Comparison of ENCODE assay signal across 24 cellular contexts in the genomic region with DNA sequence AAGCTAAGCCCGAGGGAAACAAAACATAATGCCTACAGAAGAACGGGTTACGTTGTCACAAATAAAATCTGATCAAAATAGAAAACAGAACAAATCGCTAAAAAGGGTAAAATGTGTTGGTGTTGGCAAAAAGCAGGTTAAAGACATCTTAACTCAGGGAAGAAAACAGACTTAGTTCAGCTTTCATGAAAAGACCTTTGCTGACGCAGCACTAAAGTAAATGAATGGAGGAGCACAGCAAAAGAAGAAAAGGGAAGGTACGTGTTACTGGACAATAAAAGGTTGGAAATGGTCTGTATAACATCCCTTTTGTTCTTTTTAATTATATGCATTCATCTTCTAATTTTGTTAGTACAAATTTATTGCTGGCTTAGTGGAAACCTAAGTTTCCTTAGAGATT.
DNase-seq lines count a peak whose midpoint lies in the region; ATAC-seq, FAIRE-seq and TF ChIP-seq lines count a peak whose summit lies in the region.
"Had no signal": no experiment of that assay in that cellular context is flagged by ENCODE, and none has a peak within 500 bp of the region (broad histone marks: within the 10 kb centered on the region; RNA-seq: fewer than 3 reads in every experiment).

No MANE protein-coding gene starts in this region.

- H4K20me1 ChIP-seq in GM23338 (replicated peaks; ENCODE audit: insufficient read depth): no peaks in the 10 kb centered on the region
- no peaks in the 10 kb centered on the region for H4K20me1 ChIP-seq in IMR-90 (ENCODE audit: insufficient read depth, low read length)
- no peaks in the 10 kb centered on the region for H4K20me1 ChIP-seq in K562 (replicated peaks; ENCODE audit: control insufficient read depth, insufficient read depth, low read length)
- H4K20me1 ChIP-seq in neural progenitor cell (ENCODE audit: low read depth): no peaks in the 10 kb centered on the region
- H4K20me1 ChIP-seq in SK-N-SH (ENCODE audit: insufficient read depth): no peaks in the 10 kb centered on the region
- H4K20me1 ChIP-seq: BLaER1 treated with 17β-estradiol and CSF1 and Interleukin-3, amounts not matched to agents 10 nM and 100 nM had no signal

- H3K36me3 Mint-ChIP-seq in GM23338 (ENCODE audit: low read depth): no peaks in the 10 kb centered on the region; the same call in 2 of the 3 replicates
- H3K36me3 Mint-ChIP-seq in neural progenitor cell: no peaks in the 10 kb centered on the region
- H3K36me3 Mint-ChIP-seq: CD4-positive, alpha-beta memory T cell had no signal

- dilution Hi-C loops in IMR-90 (cut with HindIII; ENCODE audit: low sequenced_read_pairs, unreplicated experiment): no loop called here

- H3K4me3 Mint-ChIP-seq in GM23338 (no peak overlapping the region), neural progenitor cell (no peak overlapping the region)
- H3K4me3 Mint-ChIP-seq: CD4-positive, alpha-beta memory T cell had no signal

- BruUV-seq in IMR-90 (replicated peaks; lab: Mats Ljungman, UMichigan) (no TSS peak), K562 (replicated peaks; lab: Mats Ljungman, UMichigan) (no TSS peak)

- in situ Hi-C loops in IMR-90 (cut with MboI; ENCODE audit: low sequenced_read_pairs) (no loop called here), K562 (cut with MboI) (no loop called here)

- H3K4me1 ChIP-seq in GM23338 (ENCODE audit: insufficient read depth): peaks cover 59% of the 10 kb centered on the region
- no peaks in the 10 kb centered on the region for H3K4me1 ChIP-seq in IMR-90 (ENCODE audit: control insufficient read depth, insufficient read depth, low read length)
- no peaks in the 10 kb centered on the region for H3K4me1 ChIP-seq in K562 (replicated peaks in 1 of 2; ENCODE audit: control insufficient read depth in 2 of 2, insufficient read depth in 2 of 2, low read length in 2 of 2)
- H3K4me1 ChIP-seq in neural progenitor cell: peaks cover 12% of the 10 kb centered on the region
- no peaks in the 10 kb centered on the region; a peak in 1 of 4 replicates for H3K4me1 ChIP-seq in SK-N-SH (ENCODE audit: control insufficient read depth in 1 of 2, insufficient read depth in 2 of 2, low read depth in 1 of 2, low read length in 1 of 2)
- H3K4me1 ChIP-seq: BLaER1 treated with 17β-estradiol and CSF1 and Interleukin-3, amounts not matched to agents 10 nM and 100 nM had no signal

- no peak for FAIRE-seq in K562 (lab: Jason Lieb, UNC)
- FAIRE-seq: A204.1, G401.6 had no signal

- TF ChIP-seq POLR2A in IMR-90 (IDR thresholded peaks at IDR 0.05; ENCODE audit: low read depth, low read length) (no peak), K562 (conservative IDR thresholded peaks at IDR 0.05) (no peak)

- H3K9me1 ChIP-seq in IMR-90 (ENCODE audit: insufficient read depth, low read length) (no peaks in the 10 kb centered on the region), K562 (ENCODE audit: control insufficient read depth, insufficient read depth, low read length) (no peaks in the 10 kb centered on the region)

- H3K27ac Mint-ChIP-seq in GM23338 (peak overlapping the region; percentile 92), neural progenitor cell (peak overlapping the region; percentile 7)
- H3K27ac Mint-ChIP-seq: CD4-positive, alpha-beta memory T cell had no signal

- H3K23ac ChIP-seq in IMR-90 (ENCODE audit: low read depth, low read length): no peak overlapping the region

- no peaks in the 10 kb centered on the region for H3K36me3 ChIP-seq in GM23338 (ENCODE audit: insufficient read depth)
- no peaks in the 10 kb centered on the region for H3K36me3 ChIP-seq in IMR-90 (ENCODE audit: control insufficient read depth, insufficient read depth, low read length)
- no peaks in the 10 kb centered on the region for H3K36me3 ChIP-seq in K562 (ENCODE audit: control insufficient read depth, insufficient read depth, low read length)
- H3K36me3 ChIP-seq in neural progenitor cell: no peaks in the 10 kb centered on the region
- H3K36me3 ChIP-seq in SK-N-SH (replicated peaks in 1 of 2; ENCODE audit: control insufficient read depth in 1 of 2, insufficient read depth in 2 of 2, low read length in 1 of 2): no peaks in the 10 kb centered on the region
- H3K36me3 ChIP-seq: BLaER1 treated with 17β-estradiol and CSF1 and Interleukin-3, amounts not matched to agents 10 nM and 100 nM had no signal

- H3K4me1 Mint-ChIP-seq in GM23338 (peaks cover 58% of the 10 kb centered on the region), neural progenitor cell (peaks cover 22% of the 10 kb centered on the region)
- H3K4me1 Mint-ChIP-seq: CD4-positive, alpha-beta memory T cell had no signal

- no peak overlapping the region for H3K56ac ChIP-seq in IMR-90 (ENCODE audit: extremely low read depth, insufficient read depth, low read length)

- ATAC-seq in GM23338: no peak
- ATAC-seq in IMR-90 (ENCODE audit: low read depth): no peak
- ATAC-seq in K562: no peak
- ATAC-seq: Panc1 had no signal

- H4K5ac ChIP-seq in IMR-90 (ENCODE audit: low read depth, low read length): no peak overlapping the region

- no peak for TF ChIP-seq RAD21 in IMR-90 (IDR thresholded peaks at IDR 0.05; ENCODE audit: low read length)
- no peak for TF ChIP-seq RAD21 in K562 (CRISPR knock-in tag; conservative IDR thresholded peaks at IDR 0.05 in 1 of 2, IDR thresholded peaks at IDR 0.05 in 1 of 2)
- no peak for TF ChIP-seq RAD21 in SK-N-SH (IDR thresholded peaks at IDR 0.05; ENCODE audit: low read length)

- no peaks in the 10 kb centered on the region for H3K79me1 ChIP-seq in IMR-90 (ENCODE audit: low read depth in 1 of 2, low read length in 2 of 2)

- H3K4ac ChIP-seq in IMR-90 (ENCODE audit: low read depth, low read length): no peak overlapping the region

- H3K4me3 ChIP-seq in GM23338: peak overlapping the region; percentile 32
- H3K4me3 ChIP-seq in IMR-90 (ENCODE audit: insufficient read depth, low read depth, low read length): no peak overlapping the region
- H3K4me3 ChIP-seq in K562: no peak overlapping the region
- H3K4me3 ChIP-seq in neural progenitor cell: no peak overlapping the region
- no peak overlapping the region for H3K4me3 ChIP-seq in SK-N-SH (ENCODE audit: low read depth in 2 of 2, low read length in 1 of 2)
- H3K4me3 ChIP-seq: BLaER1 treated with 17β-estradiol and CSF1 and Interleukin-3, amounts not matched to agents 10 nM and 100 nM; GM23248; SK-N-MC had no signal

- no peaks in the 10 kb centered on the region for H3K79me2 ChIP-seq in GM23338 (replicated peaks; ENCODE audit: insufficient read depth)
- H3K79me2 ChIP-seq in K562 (ENCODE audit: control insufficient read depth, insufficient read depth, low read length): no peaks in the 10 kb centered on the region
- no peaks in the 10 kb centered on the region for H3K79me2 ChIP-seq in neural progenitor cell (ENCODE audit: low read depth)
- no peaks in the 10 kb centered on the region for H3K79me2 ChIP-seq in SK-N-SH (ENCODE audit: insufficient read depth)

- no CpG with 5 or more reads among the region's 6 CpGs for WGBS in IMR-90 (ENCODE audit: extremely low coverage in 2 of 2, insufficient read length in 1 of 2), 2 experiments
- WGBS in K562 (ENCODE audit: insufficient coverage, low coverage, missing lambda C conversion rate): 3% methylated on average over 6 of the region's 6 CpGs
- 87% methylated on average over 6 of the region's 6 CpGs for WGBS in SK-N-SH (ENCODE audit: low lambda C conversion rate)

- H3K9me3 ChIP-seq in IMR-90 (ENCODE audit: control insufficient read depth, insufficient read depth, low read length) (no peaks in the 10 kb centered on the region), K562 (replicated peaks; ENCODE audit: control insufficient read depth, insufficient read depth, low read depth, low read length) (no peaks in the 10 kb centered on the region), neural progenitor cell (ENCODE audit: low read depth) (no peaks in the 10 kb centered on the region), SK-N-SH (no peaks in the 10 kb centered on the region)
- H3K9me3 ChIP-seq: BLaER1 treated with 17β-estradiol and CSF1 and Interleukin-3, amounts not matched to agents 10 nM and 100 nM had no signal

- DNase-seq in GM23338 (ENCODE audit: low spot score) (no peak), IMR-90 (no peak), K562 (ENCODE audit: extremely low read depth in 1 of 4, low spot score in 3 of 4) (no peak), neural progenitor cell (ENCODE audit: low spot score) (no peak), SK-N-SH (no peak), NCI-H524 treated with DMSO at 0.1 percent for 48 hours (lab: John Stamatoyannopoulos, UW) (no peak)
- no peak for DNase-seq in stimulated activated CD4-positive, alpha-beta T cell treated with anti-CD3 and anti-CD28 coated beads, Interleukin-2, amount 100 ng/mL, for 24 hours
- DNase-seq: AML-193; CD4-positive, alpha-beta memory T cell; GM23248; HCEC 1CT; KBM-7; MV-4-11; NCI-H1105; NCI-H1436 treated with DMSO at 0.1 percent for 48 hours; NCI-H187 treated with DMSO at 0.1 percent for 48 hours; NCI-H446 treated with DMSO at 0.1 percent for 48 hours; NCI-H69; SHP77 treated with DMSO at 0.1 percent for 48 hours had no signal

- CTCF ChIA-PET in IMR-90 (lab: Yijun Ruan, JAX): no interaction called here
- CTCF ChIA-PET in K562 (lab: Yijun Ruan, JAX; ENCODE audit: low intra/inter-chr PET ratio): no interaction called here
- CTCF ChIA-PET in SK-N-SH (lab: Yijun Ruan, JAX): interaction anchor here (1.5 to 1.6 kb wide), 2 partner anchors 10 to 120 kb away, joined by 4 read pairs; no protein-coding TSS in a partner anchor

- TF ChIP-seq CTCF in GM23338 (conservative IDR thresholded peaks at IDR 0.05; ENCODE audit: low read depth in 2 of 2): no peak
- TF ChIP-seq CTCF in IMR-90 (conservative IDR thresholded peaks at IDR 0.05; ENCODE audit: low read depth, low read length): no peak
- no peak for TF ChIP-seq CTCF in K562 (IDR thresholded peaks at IDR 0.05 in 2 of 3, conservative IDR thresholded peaks at IDR 0.05 in 1 of 3; ENCODE audit: insufficient read depth in 2 of 3, low read depth in 1 of 3, low read length in 3 of 3)
- TF ChIP-seq CTCF in neural progenitor cell (IDR thresholded peaks at IDR 0.05): no peak
- no peak for TF ChIP-seq CTCF in SK-N-SH (IDR thresholded peaks at IDR 0.05)

- H4K91ac ChIP-seq in IMR-90 (ENCODE audit: insufficient read depth, low read depth, low read length): no peak overlapping the region

- intact Hi-C loops in IMR-90 (cut with micrococcal nuclease) (no loop called here), K562 (cut with micrococcal nuclease) (no loop called here)

- no peak overlapping the region for H2BK5ac ChIP-seq in IMR-90 (ENCODE audit: low read depth, low read length, poor library complexity, severe bottlenecking)

- no peak overlapping the region for H3K18ac ChIP-seq in IMR-90 (ENCODE audit: low read depth, low read length)

- H3K27me3 ChIP-seq in GM23338 (ENCODE audit: insufficient read depth): no peaks in the 10 kb centered on the region
- no peaks in the 10 kb centered on the region for H3K27me3 ChIP-seq in IMR-90 (ENCODE audit: control insufficient read depth, insufficient read depth, low read length)
- H3K27me3 ChIP-seq in K562 (ENCODE audit: control insufficient read depth in 2 of 2, insufficient read depth in 2 of 2, low read length in 2 of 2): no peaks in the 10 kb centered on the region
- H3K27me3 ChIP-seq in neural progenitor cell: no peaks in the 10 kb centered on the region
- H3K27me3 ChIP-seq in SK-N-SH (ENCODE audit: insufficient read depth): no peaks in the 10 kb centered on the region
- H3K27me3 ChIP-seq: BLaER1 treated with 17β-estradiol and CSF1 and Interleukin-3, amounts not matched to agents 10 nM and 100 nM had no signal

- H2BK20ac ChIP-seq in IMR-90 (ENCODE audit: low read depth, low read length): no peak overlapping the region

- H2AFZ ChIP-seq in GM23338: no peak overlapping the region
- no peak overlapping the region for H2AFZ ChIP-seq in IMR-90 (replicated peaks; ENCODE audit: low read length, poor library complexity)
- H2AFZ ChIP-seq in K562 (ENCODE audit: low read depth, low read length): no peak overlapping the region
- H2AFZ ChIP-seq in neural progenitor cell (replicated peaks): peak overlapping the region; percentile 17
- H2AFZ ChIP-seq in SK-N-SH (ENCODE audit: low read depth): no peak overlapping the region
- H2AFZ ChIP-seq: GM23248 had no signal

- no peak overlapping the region for H2AK9ac ChIP-seq in IMR-90 (replicated peaks; ENCODE audit: low read depth, low read length, poor library complexity)

- H3K14ac ChIP-seq in IMR-90 (replicated peaks; ENCODE audit: low read depth, low read length): no peak overlapping the region

- H2BK15ac ChIP-seq in IMR-90 (ENCODE audit: low read depth, low read length): no peak overlapping the region

- H3K9me2 ChIP-seq in GM23338 (ENCODE audit: insufficient read depth) (no peaks in the 10 kb centered on the region), SK-N-SH (no peaks in the 10 kb centered on the region)

- H3F3A ChIP-seq in GM23338 (replicated peaks; ENCODE audit: low read depth) (no peaks in the 10 kb centered on the region), neural progenitor cell (ENCODE audit: low read depth) (no peaks in the 10 kb centered on the region), SK-N-SH (replicated peaks; ENCODE audit: insufficient read depth) (no peaks in the 10 kb centered on the region)

- peak overlapping the region; percentile 64 for H3K4me2 ChIP-seq in GM23338
- H3K4me2 ChIP-seq in IMR-90 (ENCODE audit: low read depth, low read length): no peak overlapping the region
- H3K4me2 ChIP-seq in K562 (ENCODE audit: insufficient read depth, low read length): no peak overlapping the region
- H3K4me2 ChIP-seq in neural progenitor cell: peak overlapping the region; percentile 29
- no peak overlapping the region for H3K4me2 ChIP-seq in SK-N-SH
- H3K4me2 ChIP-seq: BLaER1 treated with 17β-estradiol and CSF1 and Interleukin-3, amounts not matched to agents 10 nM and 100 nM had no signal

- peaks cover 10% of the 10 kb centered on the region for H3K27me3 Mint-ChIP-seq in GM23338 (ENCODE audit: insufficient read depth, low read depth, poor library complexity)
- H3K27me3 Mint-ChIP-seq in neural progenitor cell (ENCODE audit: insufficient read depth, low read depth): no peaks in the 10 kb centered on the region

- H2AK5ac ChIP-seq in IMR-90 (ENCODE audit: low read depth, low read length): no peak overlapping the region

- peak overlapping the region; percentile 56; the same call in 1 of the 2 replicates for H3K27ac ChIP-seq in GM23338 (ENCODE audit: low read depth)
- H3K27ac ChIP-seq in IMR-90 (ENCODE audit: insufficient read depth, low read length): no peak overlapping the region
- no peak overlapping the region for H3K27ac ChIP-seq in K562 (ENCODE audit: extremely low read depth, low read depth, low read length)
- H3K27ac ChIP-seq in neural progenitor cell: no peak overlapping the region
- H3K27ac ChIP-seq in SK-N-SH (ENCODE audit: low read depth in 2 of 2, low read length in 1 of 2): no peak overlapping the region
- H3K27ac ChIP-seq: BLaER1 treated with 17β-estradiol and CSF1 and Interleukin-3, amounts not matched to agents 10 nM and 100 nM; GM23248; SK-N-MC had no signal

- no peak for TF ChIP-seq EP300 in K562 (IDR thresholded peaks at IDR 0.05; ENCODE audit: low read length)
- no peak for TF ChIP-seq EP300 in SK-N-SH (IDR thresholded peaks at IDR 0.05; ENCODE audit: borderline replicate concordance in 1 of 2, low read depth in 1 of 2, low read length in 1 of 2)

- no peaks in the 10 kb centered on the region; the same call in 1 of the 3 replicates for H3K9me3 Mint-ChIP-seq in GM23338
- H3K9me3 Mint-ChIP-seq in neural progenitor cell: peaks cover 2% of the 10 kb centered on the region

- H4K8ac ChIP-seq in IMR-90 (ENCODE audit: low read depth in 2 of 2, low read length in 2 of 2): no peak overlapping the region

- no peak overlapping the region for H2BK120ac ChIP-seq in IMR-90 (ENCODE audit: low read depth, low read length)

- H3K9ac ChIP-seq in IMR-90 (ENCODE audit: low read depth, low read length): no peak overlapping the region
- H3K9ac ChIP-seq in K562 (ENCODE audit: insufficient read depth in 1 of 2, low read depth in 2 of 2, low read length in 2 of 2): no peak overlapping the region
- H3K9ac ChIP-seq in neural progenitor cell: no peak overlapping the region
- no peak overlapping the region for H3K9ac ChIP-seq in SK-N-SH
- H3K9ac ChIP-seq: BLaER1 treated with 17β-estradiol and CSF1 and Interleukin-3, amounts not matched to agents 10 nM and 100 nM; GM23248 had no signal

- POLR2A ChIA-PET in IMR-90 (lab: Charles Lee; ENCODE audit: unreplicated experiment): no interaction called here
- POLR2A ChIA-PET in K562 (lab: Yijun Ruan, JAX): no interaction called here
- POLR2A ChIA-PET in SK-N-SH (lab: Yijun Ruan, JAX): no interaction called here

Comparison
In these comparisons a context has a peak if more than half of its experiments do, and no peak if none do; other contexts are left out.
1. H3K4me2 ChIP-seq: peak in GM23338 (single experiment) and neural progenitor cell (single experiment); none in IMR-90 (single experiment), K562 (single experiment) and SK-N-SH (single experiment).